Comparison of ENCODE assay signal across 1 cellular context in the genomic region with DNA sequence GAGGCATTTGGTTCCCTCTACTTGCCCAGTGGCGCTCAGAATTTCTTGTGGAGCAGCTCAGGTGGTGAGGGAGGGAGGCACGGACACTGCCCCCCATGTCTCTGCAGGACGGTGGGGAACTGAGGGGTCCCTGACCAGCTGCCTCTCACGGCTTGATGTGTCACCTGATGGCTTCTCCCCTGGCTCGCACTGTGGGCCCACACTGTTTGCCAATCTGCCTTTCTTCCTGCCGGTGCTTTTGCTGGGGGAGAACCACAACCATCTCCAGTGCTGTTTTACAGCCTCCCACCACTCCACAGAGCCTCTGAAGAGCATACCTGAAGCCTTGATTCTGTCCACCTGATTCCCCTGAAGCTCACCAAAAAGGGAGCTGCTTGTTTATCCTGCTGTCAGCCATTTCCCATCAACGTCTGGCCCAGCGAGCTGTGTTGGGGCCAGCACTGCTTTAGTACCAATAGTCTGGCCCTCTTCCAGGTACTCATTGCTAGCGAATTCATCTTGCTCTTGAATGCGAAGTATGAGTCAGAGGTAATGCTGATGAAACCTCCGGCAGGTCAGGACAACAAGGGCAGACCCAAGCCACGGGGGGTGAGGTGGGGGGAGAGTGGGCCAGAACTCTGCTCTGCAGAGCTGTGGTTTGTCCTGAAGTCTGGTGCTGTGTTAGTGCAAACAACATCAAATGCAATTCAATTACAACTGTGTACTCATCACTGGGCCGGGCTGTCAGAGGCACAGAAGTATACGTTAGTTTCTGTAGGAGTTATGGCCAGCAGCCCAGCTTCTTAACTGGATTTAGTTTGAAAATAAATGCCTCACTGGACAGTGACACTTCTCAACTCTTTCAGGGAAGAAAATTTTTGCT.
TF ChIP-seq lines count a peak whose summit lies in the region.

No MANE protein-coding gene starts in this region.

TF ChIP-seq in GM23338, 12 proteins besides CTCF, POLR2A, EP300 and RAD21 (continued from another document):
- TF ChIP-seq, protein P1, sequence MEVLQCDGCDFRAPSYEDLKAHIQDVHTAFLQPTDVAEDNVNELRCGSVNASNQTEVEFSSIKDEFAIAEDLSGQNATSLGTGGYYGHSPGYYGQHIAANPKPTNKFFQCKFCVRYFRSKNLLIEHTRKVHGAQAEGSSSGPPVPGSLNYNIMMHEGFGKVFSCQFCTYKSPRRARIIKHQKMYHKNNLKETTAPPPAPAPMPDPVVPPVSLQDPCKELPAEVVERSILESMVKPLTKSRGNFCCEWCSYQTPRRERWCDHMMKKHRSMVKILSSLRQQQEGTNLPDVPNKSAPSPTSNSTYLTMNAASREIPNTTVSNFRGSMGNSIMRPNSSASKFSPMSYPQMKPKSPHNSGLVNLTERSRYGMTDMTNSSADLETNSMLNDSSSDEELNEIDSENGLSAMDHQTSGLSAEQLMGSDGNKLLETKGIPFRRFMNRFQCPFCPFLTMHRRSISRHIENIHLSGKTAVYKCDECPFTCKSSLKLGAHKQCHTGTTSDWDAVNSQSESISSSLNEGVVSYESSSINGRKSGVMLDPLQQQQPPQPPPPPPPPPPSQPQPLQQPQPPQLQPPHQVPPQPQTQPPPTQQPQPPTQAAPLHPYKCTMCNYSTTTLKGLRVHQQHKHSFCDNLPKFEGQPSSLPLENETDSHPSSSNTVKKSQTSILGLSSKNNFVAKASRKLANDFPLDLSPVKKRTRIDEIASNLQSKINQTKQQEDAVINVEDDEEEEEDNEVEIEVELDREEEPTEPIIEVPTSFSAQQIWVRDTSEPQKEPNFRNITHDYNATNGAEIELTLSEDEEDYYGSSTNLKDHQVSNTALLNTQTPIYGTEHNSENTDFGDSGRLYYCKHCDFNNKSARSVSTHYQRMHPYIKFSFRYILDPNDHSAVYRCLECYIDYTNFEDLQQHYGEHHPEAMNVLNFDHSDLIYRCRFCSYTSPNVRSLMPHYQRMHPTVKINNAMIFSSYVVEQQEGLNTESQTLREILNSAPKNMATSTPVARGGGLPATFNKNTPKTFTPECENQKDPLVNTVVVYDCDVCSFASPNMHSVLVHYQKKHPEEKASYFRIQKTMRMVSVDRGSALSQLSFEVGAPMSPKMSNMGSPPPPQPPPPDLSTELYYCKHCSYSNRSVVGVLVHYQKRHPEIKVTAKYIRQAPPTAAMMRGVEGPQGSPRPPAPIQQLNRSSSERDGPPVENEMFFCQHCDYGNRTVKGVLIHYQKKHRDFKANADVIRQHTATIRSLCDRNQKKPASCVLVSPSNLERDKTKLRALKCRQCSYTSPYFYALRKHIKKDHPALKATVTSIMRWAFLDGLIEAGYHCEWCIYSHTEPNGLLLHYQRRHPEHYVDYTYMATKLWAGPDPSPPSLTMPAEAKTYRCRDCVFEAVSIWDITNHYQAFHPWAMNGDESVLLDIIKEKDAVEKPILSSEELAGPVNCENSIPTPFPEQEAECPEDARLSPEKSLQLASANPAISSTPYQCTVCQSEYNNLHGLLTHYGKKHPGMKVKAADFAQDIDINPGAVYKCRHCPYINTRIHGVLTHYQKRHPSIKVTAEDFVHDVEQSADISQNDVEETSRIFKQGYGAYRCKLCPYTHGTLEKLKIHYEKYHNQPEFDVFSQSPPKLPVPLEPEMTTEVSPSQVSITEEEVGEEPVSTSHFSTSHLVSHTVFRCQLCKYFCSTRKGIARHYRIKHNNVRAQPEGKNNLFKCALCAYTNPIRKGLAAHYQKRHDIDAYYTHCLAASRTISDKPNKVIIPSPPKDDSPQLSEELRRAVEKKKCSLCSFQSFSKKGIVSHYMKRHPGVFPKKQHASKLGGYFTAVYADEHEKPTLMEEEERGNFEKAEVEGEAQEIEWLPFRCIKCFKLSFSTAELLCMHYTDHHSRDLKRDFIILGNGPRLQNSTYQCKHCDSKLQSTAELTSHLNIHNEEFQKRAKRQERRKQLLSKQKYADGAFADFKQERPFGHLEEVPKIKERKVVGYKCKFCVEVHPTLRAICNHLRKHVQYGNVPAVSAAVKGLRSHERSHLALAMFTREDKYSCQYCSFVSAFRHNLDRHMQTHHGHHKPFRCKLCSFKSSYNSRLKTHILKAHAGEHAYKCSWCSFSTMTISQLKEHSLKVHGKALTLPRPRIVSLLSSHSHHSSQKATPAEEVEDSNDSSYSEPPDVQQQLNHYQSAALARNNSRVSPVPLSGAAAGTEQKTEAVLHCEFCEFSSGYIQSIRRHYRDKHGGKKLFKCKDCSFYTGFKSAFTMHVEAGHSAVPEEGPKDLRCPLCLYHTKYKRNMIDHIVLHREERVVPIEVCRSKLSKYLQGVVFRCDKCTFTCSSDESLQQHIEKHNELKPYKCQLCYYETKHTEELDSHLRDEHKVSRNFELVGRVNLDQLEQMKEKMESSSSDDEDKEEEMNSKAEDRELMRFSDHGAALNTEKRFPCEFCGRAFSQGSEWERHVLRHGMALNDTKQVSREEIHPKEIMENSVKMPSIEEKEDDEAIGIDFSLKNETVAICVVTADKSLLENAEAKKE (CRISPR knock-in tag; IDR thresholded peaks at IDR 0.05), result no peak
- no peak for TF ChIP-seq CREB1 (CRISPR knock-in tag; IDR thresholded peaks at IDR 0.05; ENCODE audit: low read depth)
- TF ChIP-seq POLR2AphosphoS5 (IDR thresholded peaks at IDR 0.05; ENCODE audit: low read depth), result no peak
